Comparison of ENCODE assay signal across 1 cellular context in genomic region chr7:23013715-23014649, GRCh38.
TF ChIP-seq lines count a peak whose summit lies in the region.

TSS of gene HYCC1 (minus strand) at chr7:23014130. CDS start at chr7:22991111, 23,019 bp downstream.

TF ChIP-seq in HEK293, 187 proteins besides CTCF, POLR2A, EP300 and RAD21 (continued from another document):
- 0 out of 2 replicates have a peak, but pooled peaks have one; percentile 6 for TF ChIP-seq ZNF426 (tag by site-specific recombination; IDR thresholded peaks at IDR 0.05)
- TF ChIP-seq SP3 (tag by site-specific recombination; IDR thresholded peaks at IDR 0.05): peak; percentile 93
- TF ChIP-seq KLF17 (tag by site-specific recombination; IDR thresholded peaks at IDR 0.05): peak; percentile 46; the same call in 1 of the 2 replicates
- TF ChIP-seq SCRT2 (tag by site-specific recombination; IDR thresholded peaks at IDR 0.05): 0 out of 2 replicates have a peak, but pooled peaks have one; percentile 12
- TF ChIP-seq KLF9 (tag by site-specific recombination; IDR thresholded peaks at IDR 0.05; ENCODE audit: low read depth): peak; percentile 94
- TF ChIP-seq ZSCAN30 (tag by site-specific recombination; IDR thresholded peaks at IDR 0.05): peak; percentile 61; the same call in 1 of the 2 replicates
- peak; percentile 43 for TF ChIP-seq GLIS1 (tag by site-specific recombination; IDR thresholded peaks at IDR 0.05)
